25 cellular contexts compared by ENCODE assay signal in the genomic region with DNA sequence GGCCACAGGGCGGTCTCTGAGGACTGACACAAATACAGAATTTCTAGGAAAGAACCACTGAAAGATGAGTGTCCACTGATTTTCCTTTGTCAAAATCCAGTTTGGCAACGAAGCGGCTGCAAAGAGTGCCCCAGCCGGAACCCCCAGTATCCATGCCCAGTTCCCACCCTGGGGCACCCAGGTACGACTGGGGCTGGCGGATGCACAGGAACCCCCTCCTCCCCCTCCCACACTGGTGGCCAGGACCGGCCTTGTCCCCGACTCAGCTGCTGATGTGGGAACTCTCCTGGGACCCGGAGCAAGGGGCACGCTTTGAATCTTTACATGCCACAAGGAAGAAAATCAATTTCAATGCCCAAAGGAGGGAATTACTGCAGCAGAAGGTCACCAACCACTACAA.
"Had no signal": no experiment of that assay in that cellular context is flagged by ENCODE, and none has a peak within 500 bp of the region (broad histone marks: within the 10 kb centered on the region; RNA-seq: fewer than 3 reads in every experiment).

No MANE protein-coding gene starts in this region.

- H3K36me3 ChIP-seq: MG63, SJSA1 had no signal

- H3K27ac ChIP-seq: SJSA1, SK-N-MC had no signal

- H3K4me3 ChIP-seq: MG63, SJSA1, SK-N-MC had no signal

- FAIRE-seq: HepG2, RCC 7860 had no signal

- H3K27me3 ChIP-seq: MG63, SJSA1 had no signal

- H3K9me3 ChIP-seq: SJSA1 had no signal

- DNase-seq: IMR-90, Karpas-422, KG1, MG63, NCI-H1092, NCI-H1105 treated with DMSO at 0.1 percent for 48 hours, NCI-H1417 treated with DMSO at 0.1 percent for 48 hours, NCI-H146, NCI-H1694 treated with DMSO at 0.1 percent for 48 hours, NCI-H2029, NCI-H2081 treated with DMSO at 0.1 percent for 48 hours, NCI-H2171, NCI-H226, NCI-H446, NCI-H510A, NCI-H524 treated with DMSO at 0.1 percent for 48 hours, NCI-H69, NCI-H774, Right ventricle myocardium superior, RPMI8226, SIG-M5 had no signal
